In the genomic region with DNA sequence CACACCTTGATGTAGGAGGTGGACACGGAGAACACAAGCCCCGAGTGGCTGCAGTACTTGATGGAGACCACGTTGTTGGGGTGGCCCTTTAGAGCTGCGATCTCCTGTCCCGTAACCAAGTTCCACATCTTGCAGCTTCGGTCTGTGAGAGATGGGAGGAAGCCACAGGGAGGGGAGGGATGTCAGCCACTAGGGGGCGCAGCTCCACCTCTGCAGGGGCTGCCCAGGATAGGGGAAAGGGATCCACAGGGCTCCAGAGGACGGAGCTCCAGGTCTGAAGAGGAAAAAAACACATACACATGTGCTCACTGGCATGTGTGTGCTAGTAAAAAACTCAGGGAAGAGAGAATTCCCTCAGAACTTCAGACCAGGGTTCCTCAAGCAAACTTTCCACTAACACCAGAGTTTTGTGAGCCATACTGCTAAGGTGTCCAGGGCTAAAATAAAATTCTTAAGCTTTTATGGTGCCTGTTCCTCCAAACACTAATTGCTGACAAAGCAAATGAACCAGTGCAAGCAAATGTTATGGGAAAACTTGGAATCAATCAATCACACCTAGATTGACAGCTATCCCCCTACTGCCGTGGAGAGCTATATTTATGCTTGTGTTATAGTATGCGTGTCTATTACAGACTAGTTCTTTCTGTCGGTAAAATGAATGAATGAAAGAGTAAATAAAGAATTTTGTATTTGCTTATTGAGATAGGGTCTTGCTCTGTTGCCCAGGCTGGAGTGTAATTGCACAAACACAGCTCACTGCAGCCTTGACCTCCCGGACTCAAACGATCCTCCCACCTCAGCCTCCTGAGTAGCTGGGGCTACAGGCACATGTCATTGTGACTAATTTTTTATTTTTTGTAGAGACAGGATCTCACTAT, we compare ENCODE assay signal across 8 cellular contexts. TPM values are rescaled to one million over a fixed set of nuclear protein-coding genes. Genes with fewer than 3 reads are reported as not detected.
A peak's percentile ranks its signal among the peaks of the same experiment; 100 is the strongest.
DNase-seq lines count a peak whose midpoint lies in the region; TF ChIP-seq lines count a peak whose summit lies in the region.

No MANE protein-coding gene starts in this region.

- no peak overlapping the region for H3K4me2 ChIP-seq in OCI-LY3 (ENCODE audit: low read length)
- H3K4me2 ChIP-seq in hepatocyte = no peak overlapping the region

- H3K36me3 ChIP-seq in OCI-LY3 (replicated peaks; ENCODE audit: low read depth, low read length) (peaks cover 85% of the 10 kb centered on the region), hepatocyte (replicated peaks; ENCODE audit: insufficient read depth, low read depth) (no peaks in the 10 kb centered on the region)

- H3K9me3 ChIP-seq in OCI-LY3 (ENCODE audit: insufficient read depth, low read length) (no peaks in the 10 kb centered on the region), hepatocyte (ENCODE audit: low read depth) (no peaks in the 10 kb centered on the region)

- H3K4me3 ChIP-seq in AG04449 (ENCODE audit: low read depth, low read length) = no peak overlapping the region
- H3K4me3 ChIP-seq in GM12875 (ENCODE audit: low read depth, low read length) = no peak overlapping the region
- no peak overlapping the region for H3K4me3 ChIP-seq in OCI-LY3 (ENCODE audit: low read length)
- no peak overlapping the region for H3K4me3 ChIP-seq in hepatocyte

- H3K27ac ChIP-seq in OCI-LY3 (ENCODE audit: low read length) (no peak overlapping the region), hepatocyte (no peak overlapping the region)

- H3K27me3 ChIP-seq in OCI-LY3 (ENCODE audit: low read depth, low read length) (no peaks in the 10 kb centered on the region), hepatocyte (no peaks in the 10 kb centered on the region)

- DNase-seq in AG04449 (ENCODE audit: low read depth, low spot score) (no peak), activated T-cell treated with anti-CD3 and anti-CD28 coated beads for 48 hours (ENCODE audit: low read depth) (peak; percentile 58), hepatocyte (ENCODE audit: low spot score) (peak; percentile 36), inferior parietal cortex (ENCODE audit: extremely low spot score) (no peak), NCI-H187 (lab: John Stamatoyannopoulos, UW) (no peak)
- peak; percentile 47 to 76 (median 57) for DNase-seq in stimulated activated CD4-positive, alpha-beta T cell treated with anti-CD3 and anti-CD28 coated beads, TNF-alpha, amount 100 ng/mL, for 48 hours (ENCODE audit: low read depth in 3 of 3)

- H2AFZ ChIP-seq in OCI-LY3 (ENCODE audit: low read depth, low read length) (no peak overlapping the region), hepatocyte (no peak overlapping the region)

- 83% methylated on average over 13 of the region's 13 CpGs for WGBS in hepatocyte (ENCODE audit: low lambda C conversion rate, missing lambda C conversion rate)

- H3K9ac ChIP-seq in OCI-LY3 (ENCODE audit: low read length) = no peak overlapping the region

- no peaks in the 10 kb centered on the region for H3K9me2 ChIP-seq in hepatocyte (replicated peaks; ENCODE audit: insufficient read depth)

- CTCF ChIA-PET in AG04449 (lab: Yijun Ruan, JAX) = interaction anchor here (0.6 to 15.4 kb wide), 14 partner anchors 9 to 171 kb away, joined by 3 to 262 read pairs (median 4); no protein-coding TSS in a partner anchor

- peak; percentile 51 for TF ChIP-seq CTCF in AG04449 (IDR thresholded peaks at IDR 0.05; ENCODE audit: insufficient read depth, low read length, missing control alignments)
- peak; percentile 87 for TF ChIP-seq CTCF in GM12875 (IDR thresholded peaks at IDR 0.05; ENCODE audit: borderline replicate concordance, insufficient read depth, low read depth, low read length)
- TF ChIP-seq CTCF in OCI-LY3 (IDR thresholded peaks at IDR 0.05; ENCODE audit: low read depth, low read length) = peak; percentile 98
- TF ChIP-seq CTCF in hepatocyte (IDR thresholded peaks at IDR 0.05; ENCODE audit: poor library complexity) = peak; percentile 26

- POLR2A ChIA-PET in AG04449 (lab: Yijun Ruan, JAX) = no interaction called here

- H3K4me1 ChIP-seq in OCI-LY3 (ENCODE audit: low read length) (no peaks in the 10 kb centered on the region), hepatocyte (ENCODE audit: insufficient read depth) (no peaks in the 10 kb centered on the region)

- H4K20me1 ChIP-seq in OCI-LY3 (ENCODE audit: insufficient read depth, low read length) = peaks cover 19% of the 10 kb centered on the region
- no peaks in the 10 kb centered on the region for H4K20me1 ChIP-seq in hepatocyte (ENCODE audit: insufficient read depth, poor library complexity, severe bottlenecking)

- H3K79me2 ChIP-seq in OCI-LY3 (ENCODE audit: low read length) (no peaks in the 10 kb centered on the region), hepatocyte (no peaks in the 10 kb centered on the region)

RNA-seq across cellular contexts. Expression of a gene that starts 43.7 kb away (rescaled TPM):
- total RNA-seq in hepatocyte = 0.60 and 1.3 TPM in 2 replicates
- polyA plus RNA-seq in hepatocyte = 0.18 and 0.19 TPM in 2 replicates

Comparison
In these comparisons a context has a peak if more than half of its experiments do, and no peak if none do; other contexts are left out.
1. DNase-seq: peak in activated T-cell treated with anti-CD3 and anti-CD28 coated beads for 48 hours (single experiment), hepatocyte (single experiment) and stimulated activated CD4-positive, alpha-beta T cell treated with anti-CD3 and anti-CD28 coated beads, TNF-alpha, amount 100 ng/mL, for 48 hours (3 of 3); none in AG04449 (single experiment), inferior parietal cortex (single experiment) and NCI-H187 (0 of 2).
2. CTCF ChIP-seq: peak in every context shown above with its lines; median percentile 98 in OCI-LY3; 87 in GM12875; 51 in AG04449; 26 in hepatocyte.